In the genomic region with DNA sequence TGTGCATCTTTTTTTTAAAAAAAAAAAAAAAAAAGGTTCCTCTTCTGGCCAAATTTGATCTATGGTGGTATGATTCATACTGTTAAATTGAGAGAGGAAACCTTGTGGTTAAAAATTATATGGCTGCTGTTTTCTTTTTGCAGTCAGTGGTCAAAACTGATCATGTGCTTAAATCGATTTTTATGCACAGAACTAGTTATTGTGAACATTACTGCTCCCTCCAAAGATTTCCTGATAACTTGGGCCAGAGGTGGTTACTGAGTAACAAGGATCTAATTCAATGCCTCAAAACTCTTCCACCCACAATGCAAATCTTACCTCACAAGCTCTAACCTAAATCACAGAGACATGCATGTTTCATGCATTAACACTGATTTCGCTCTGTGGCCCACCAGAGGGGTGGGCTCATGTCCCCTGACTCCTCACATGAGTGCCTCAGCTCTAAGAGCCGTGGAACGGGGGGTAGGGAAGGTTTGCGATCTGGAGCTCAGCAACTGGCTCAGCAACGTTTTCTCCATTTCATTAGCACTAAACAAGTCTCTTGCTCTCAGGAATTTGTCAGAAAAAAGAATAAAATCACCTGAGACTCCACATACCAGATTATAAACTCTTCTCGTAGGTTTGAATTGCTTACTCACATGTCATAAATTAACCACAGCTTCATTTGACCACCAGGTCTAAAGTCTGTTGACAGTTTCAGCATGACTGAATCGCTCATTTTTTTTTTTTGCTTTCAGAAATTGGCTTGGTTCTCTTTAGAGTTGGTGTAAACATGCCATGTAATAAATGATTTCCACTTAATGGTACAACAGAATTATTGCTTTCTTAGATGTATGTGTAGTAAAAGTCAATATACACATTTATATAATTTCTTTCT, we compare ENCODE assay signal across 10 cellular contexts.
DNase-seq lines count a peak whose midpoint lies in the region; ATAC-seq lines count a peak whose summit lies in the region.
"Had no signal": no experiment of that assay in that cellular context is flagged by ENCODE, and none has a peak within 500 bp of the region (broad histone marks: within the 10 kb centered on the region; RNA-seq: fewer than 3 reads in every experiment).

No MANE protein-coding gene starts in this region.

- peak; percentile 81 to 92 for DNase-seq in NOMO-1 (lab: John Stamatoyannopoulos, UW; ENCODE audit: unreplicated experiment in 2 of 2)
- DNase-seq in left colon = no peak
- DNase-seq in GF-D8 (lab: John Stamatoyannopoulos, UW) = no peak
- no peak for DNase-seq in NCI-H1048 (lab: John Stamatoyannopoulos, UW)
- DNase-seq in DMS114 treated with DMSO at 0.1 percent for 48 hours (lab: John Stamatoyannopoulos, UW; ENCODE audit: unreplicated experiment) = no peak
- no peak for DNase-seq in NCI-H526 (lab: John Stamatoyannopoulos, UW)
- DNase-seq: erythroblast, NCI-H69 had no signal

- intact Hi-C loops in left colon (cut with DNase I, micrococcal nuclease) = no loop called here

- ATAC-seq in GM18511 (IDR thresholded peaks at IDR 0.05; ENCODE audit: unreplicated experiment) (peak; percentile 82), HG02852 (IDR thresholded peaks at IDR 0.05; ENCODE audit: unreplicated experiment) (peak; percentile 52), left colon (peak; percentile 87)

Comparison
In these comparisons a context has a peak if more than half of its experiments do, and no peak if none do; other contexts are left out.
1. DNase-seq: peak in NOMO-1 (2 of 2); none in left colon (0 of 2), GF-D8 (single experiment), NCI-H1048 (single experiment), DMS114 treated with DMSO at 0.1 percent for 48 hours (single experiment) and NCI-H526 (0 of 2).
2. Peak in every context shown above with its lines, with median percentiles within 50 percentile points of each other: ATAC-seq.